Comparison of ENCODE assay signal across 1 cellular context in genomic region chr2:73985318-73986084, GRCh38.
TF ChIP-seq lines count a peak whose summit lies in the region.

No MANE protein-coding gene starts in this region.

TF ChIP-seq in HEK293, 187 proteins besides CTCF, POLR2A, EP300 and RAD21 (continued from another document):
- TF ChIP-seq HIC1 (tag by site-specific recombination; IDR thresholded peaks at IDR 0.05): no peak
- TF ChIP-seq ZNF398 (tag by site-specific recombination; IDR thresholded peaks at IDR 0.05): 0 out of 2 replicates have a peak, but pooled peaks have one; percentile 12
- TF ChIP-seq ZNF433 (tag by site-specific recombination; IDR thresholded peaks at IDR 0.05; ENCODE audit: low read depth): no peak
- TF ChIP-seq ZNF266 (tag by site-specific recombination; IDR thresholded peaks at IDR 0.05; ENCODE audit: low read depth): no peak
- no peak for TF ChIP-seq ZNF133 (tag by site-specific recombination; IDR thresholded peaks at IDR 0.05)
- TF ChIP-seq GLIS2 (tag by site-specific recombination; IDR thresholded peaks at IDR 0.05): 0 out of 2 replicates have a peak, but pooled peaks have one; percentile 19
- TF ChIP-seq SP3 (tag by site-specific recombination; IDR thresholded peaks at IDR 0.05): no peak
- TF ChIP-seq SP2 (tag by site-specific recombination; IDR thresholded peaks at IDR 0.05): peak; percentile 19; the same call in 1 of the 2 replicates
- no peak for TF ChIP-seq ZNF362 (tag by site-specific recombination; IDR thresholded peaks at IDR 0.05)
- TF ChIP-seq MEIS1 (CRISPR knock-in tag; IDR thresholded peaks at IDR 0.05; ENCODE audit: borderline replicate concordance): no peak
- TF ChIP-seq ZEB2 (tag by site-specific recombination; IDR thresholded peaks at IDR 0.05): no peak
- TF ChIP-seq TSHZ1 (tag by site-specific recombination; IDR thresholded peaks at IDR 0.05; ENCODE audit: borderline replicate concordance): no peak
- TF ChIP-seq ZNF140 (tag by site-specific recombination; IDR thresholded peaks at IDR 0.05): no peak
- no peak for TF ChIP-seq REST (tag by site-specific recombination; IDR thresholded peaks at IDR 0.05)
- no peak for TF ChIP-seq ZNF37A (tag by site-specific recombination; IDR thresholded peaks at IDR 0.05)
- no peak for TF ChIP-seq ZSCAN23 (tag by site-specific recombination; IDR thresholded peaks at IDR 0.05)
- TF ChIP-seq KLF8 (tag by site-specific recombination; IDR thresholded peaks at IDR 0.05): no peak
- no peak for TF ChIP-seq ZNF121 (tag by site-specific recombination; IDR thresholded peaks at IDR 0.05)
- TF ChIP-seq SETDB1 (IDR thresholded peaks at IDR 0.05; ENCODE audit: insufficient read length, low read length): no peak
- TF ChIP-seq HOXC10 (CRISPR knock-in tag; IDR thresholded peaks at IDR 0.05): no peak
- no peak for TF ChIP-seq ZNF639 (tag by site-specific recombination; IDR thresholded peaks at IDR 0.05)
- TF ChIP-seq ZBTB17 (tag by site-specific recombination; IDR thresholded peaks at IDR 0.05): 0 out of 2 replicates have a peak, but pooled peaks have one; percentile 21
- TF ChIP-seq ZNF335 (tag by site-specific recombination; conservative IDR thresholded peaks at IDR 0.05): peak; percentile 69
- TF ChIP-seq KLF10 (tag by site-specific recombination; IDR thresholded peaks at IDR 0.05): no peak
- TF ChIP-seq SALL2 (tag by site-specific recombination; IDR thresholded peaks at IDR 0.05; ENCODE audit: borderline replicate concordance): no peak
- no peak for TF ChIP-seq OSR2 (tag by site-specific recombination; IDR thresholded peaks at IDR 0.05)
- TF ChIP-seq ZNF629 (tag by site-specific recombination; IDR thresholded peaks at IDR 0.05): no peak
- peak; percentile 79; the same call in 1 of the 2 replicates for TF ChIP-seq PRDM1 (tag by site-specific recombination; IDR thresholded peaks at IDR 0.05)
- peak; percentile 40; the same call in 1 of the 2 replicates for TF ChIP-seq PATZ1 (tag by site-specific recombination; IDR thresholded peaks at IDR 0.05)
TF ChIP-seq in HEK293: peak in this region for 10.
